12 cellular contexts compared by ENCODE assay signal in genomic region chr7:30799976-30800661, GRCh38. TPM values are rescaled to one million over a fixed set of nuclear protein-coding genes. Genes with fewer than 3 reads are reported as not detected.
DNase-seq lines count a peak whose midpoint lies in the region; ATAC-seq and TF ChIP-seq lines count a peak whose summit lies in the region.
"Had no signal": no experiment of that assay in that cellular context is flagged by ENCODE, and none has a peak within 500 bp of the region (broad histone marks: within the 10 kb centered on the region; RNA-seq: fewer than 3 reads in every experiment).

No MANE protein-coding gene starts in this region.

- H4K20me1 ChIP-seq in OCI-LY3 (ENCODE audit: insufficient read depth, low read length), result no peaks in the 10 kb centered on the region

- ATAC-seq in Right ventricle myocardium inferior (peak; percentile 3), left ventricle myocardium superior (no peak), left colon (no peak)

- no peak overlapping the region for H2AFZ ChIP-seq in OCI-LY3 (ENCODE audit: low read depth, low read length)
- H2AFZ ChIP-seq: neural progenitor cell had no signal

- peak overlapping the region; percentile 59 for H3K9ac ChIP-seq in OCI-LY3 (ENCODE audit: low read length)
- H3K9ac ChIP-seq: neural progenitor cell had no signal

- H3K27ac ChIP-seq in OCI-LY3 (ENCODE audit: low read length) (peak overlapping the region; percentile 96), left ventricle myocardium inferior (replicated peaks) (peak overlapping the region; percentile 31), vagina (peak overlapping the region; percentile 68), Peyer's patch (no peak overlapping the region)
- H3K27ac ChIP-seq: left lung, neural progenitor cell, upper lobe of right lung had no signal

- H3K4me2 ChIP-seq in OCI-LY3 (ENCODE audit: low read length), result peak overlapping the region; percentile 58
- H3K4me2 ChIP-seq: neural progenitor cell had no signal

- TF ChIP-seq POLR2A in vagina (IDR thresholded peaks at IDR 0.05) (no peak), Peyer's patch (IDR thresholded peaks at IDR 0.05) (no peak)

- DNase-seq in Right ventricle myocardium inferior (ENCODE audit: missing footprints) (no peak), left ventricle myocardium superior (no peak), left ventricle myocardium inferior (no peak), vagina (ENCODE audit: extremely low spot score in 2 of 2) (peak in 1 of 2 donors; percentile 43), NOMO-1 treated with dmso at 0.1 percent for 144 hours (lab: John Stamatoyannopoulos, UW; ENCODE audit: unreplicated experiment) (no peak), Peyer's patch (no peak), left colon (no peak)
- DNase-seq: left lung, upper lobe of right lung had no signal

- intact Hi-C loops in Right ventricle myocardium inferior (cut with DNase I), result loop anchor here (1.0 to 2.0 kb wide), 3 partner anchors 174 to 323 kb away; no protein-coding TSS in a partner anchor
- intact Hi-C loops in left ventricle myocardium superior (cut with micrococcal nuclease), result loop anchor here (5.0 to 10.0 kb wide), 4 partner anchors 55 to 322 kb away; no protein-coding TSS in a partner anchor
- intact Hi-C loops in left ventricle myocardium inferior (cut with micrococcal nuclease), result loop anchor here (2.0 to 5.0 kb wide), 2 partner anchors 175 to 322 kb away; no protein-coding TSS in a partner anchor
- intact Hi-C loops in vagina (cut with DNase I), result loop anchor here (5.0 to 10.0 kb wide), 2 partner anchors 177 to 325 kb away; no protein-coding TSS in a partner anchor
- intact Hi-C loops in left colon (cut with DNase I, micrococcal nuclease), result loop anchor here in 1 of 2 donors (5.0 kb wide), 1 partner anchor 177 kb away; no protein-coding TSS in a partner anchor

- H3K9me3 ChIP-seq in OCI-LY3 (ENCODE audit: insufficient read depth, low read length) (no peaks in the 10 kb centered on the region), left ventricle myocardium inferior (replicated peaks) (no peaks in the 10 kb centered on the region), vagina (no peaks in the 10 kb centered on the region), Peyer's patch (no peaks in the 10 kb centered on the region)
- H3K9me3 ChIP-seq: left lung, upper lobe of right lung had no signal

- H3K4me1 ChIP-seq in OCI-LY3 (ENCODE audit: low read length) (peaks cover 76% of the 10 kb centered on the region), left ventricle myocardium inferior (peaks cover 79% of the 10 kb centered on the region), vagina (peaks cover 68% of the 10 kb centered on the region), Peyer's patch (peaks cover 0 to 21% (median 3%) of the 10 kb centered on the region in 4 donors)
- H3K4me1 ChIP-seq: neural progenitor cell had no signal

- H3K4me3 ChIP-seq in OCI-LY3 (ENCODE audit: low read length), result peak overlapping the region; percentile 3; the same call in 1 of the 2 replicates
- H3K4me3 ChIP-seq in left ventricle myocardium inferior, result no peak overlapping the region
- H3K4me3 ChIP-seq in vagina, result no peak overlapping the region
- no peak overlapping the region for H3K4me3 ChIP-seq in Peyer's patch
- H3K4me3 ChIP-seq: left lung, neural progenitor cell, upper lobe of right lung had no signal

- H3K36me3 ChIP-seq in OCI-LY3 (replicated peaks; ENCODE audit: low read depth, low read length) (peaks cover 16% of the 10 kb centered on the region), left ventricle myocardium inferior (no peaks in the 10 kb centered on the region), vagina (no peaks in the 10 kb centered on the region), Peyer's patch (no peaks in the 10 kb centered on the region)
- H3K36me3 ChIP-seq: left lung, neural progenitor cell had no signal

- H3K79me2 ChIP-seq in OCI-LY3 (ENCODE audit: low read length), result no peaks in the 10 kb centered on the region

- H3K27me3 ChIP-seq in OCI-LY3 (ENCODE audit: low read depth, low read length) (no peaks in the 10 kb centered on the region), left ventricle myocardium inferior (ENCODE audit: low read depth) (no peaks in the 10 kb centered on the region), vagina (no peaks in the 10 kb centered on the region), Peyer's patch (no peaks in the 10 kb centered on the region)
- H3K27me3 ChIP-seq: left lung, neural progenitor cell, upper lobe of right lung had no signal

- TF ChIP-seq CTCF in OCI-LY3 (IDR thresholded peaks at IDR 0.05; ENCODE audit: low read depth, low read length) (no peak), left ventricle myocardium inferior (IDR thresholded peaks at IDR 0.05; ENCODE audit: borderline replicate concordance) (no peak), vagina (IDR thresholded peaks at IDR 0.05) (no peak), Peyer's patch (IDR thresholded peaks at IDR 0.05) (no peak)

RNA-seq across cellular contexts. Expression of gene MINDY4, which starts 28.9 kb away (rescaled TPM):
- total RNA-seq in Right ventricle myocardium inferior (3.5 TPM), left ventricle myocardium superior (4.9 TPM), left ventricle myocardium inferior (3.8 TPM), vagina (10.3 TPM), Peyer's patch (10 to 100 TPM in 1 of 4 donors, 1 to 10 TPM in 3; 3.9 to 19.8 (median 6.8) TPM), left colon (1 to 10 TPM; 3.2 to 3.8 TPM)

RNA-seq across cellular contexts. Expression of gene INMT, which starts 48.2 kb away (rescaled TPM):
- total RNA-seq in Right ventricle myocardium inferior (48.1 TPM), left ventricle myocardium superior (50.2 TPM), left ventricle myocardium inferior (49.5 TPM), vagina (5.6 TPM), Peyer's patch (10 to 100 TPM in 1 of 4 donors, 1 to 10 TPM in 3; 3.1 to 24.8 (median 4.8) TPM), left colon (1 to 10 TPM; 3.5 to 6.4 TPM)
- total RNA-seq: activated CD4-positive, alpha-beta T cell treated with anti-CD3 and anti-CD28 coated beads, Interleukin-2, amount 10 ng/mL, durations not matched to agents 24 days and 14 days had no signal

Comparison
In these comparisons a context has a peak if more than half of its experiments do, and no peak if none do; other contexts are left out.
1. H3K27ac ChIP-seq: peak in OCI-LY3 (single experiment), left ventricle myocardium inferior (single experiment) and vagina (single experiment); none in Peyer's patch (0 of 4).